In genomic region chr13:109215377-109215776, GRCh38 we compare ENCODE assay signal across 16 cellular contexts.
A peak's percentile ranks its signal among the peaks of the same experiment; 100 is the strongest.
DNase-seq lines count a peak whose midpoint lies in the region; ATAC-seq, FAIRE-seq and TF ChIP-seq lines count a peak whose summit lies in the region.
"Had no signal": no experiment of that assay in that cellular context is flagged by ENCODE, and none has a peak within 500 bp of the region (broad histone marks: within the 10 kb centered on the region; RNA-seq: fewer than 3 reads in every experiment).

No MANE protein-coding gene starts in this region.

- intact Hi-C loops in activated CD4-positive, alpha-beta T cell treated with anti-CD3 and anti-CD28 coated beads, Interleukin-2, amount 10 ng/mL, durations not matched to agents 24 days and 14 days (cut with micrococcal nuclease): no loop called here
- intact Hi-C loops in GM12878 (cut with micrococcal nuclease; ENCODE audit: unreplicated experiment): no loop called here

- H3K4me3 ChIP-seq in GM12878: no peak overlapping the region
- H3K4me3 ChIP-seq: BLaER1 treated with 17β-estradiol and CSF1 and Interleukin-3, amounts not matched to agents 10 nM and 100 nM; HAP-1 had no signal

- no peaks in the 10 kb centered on the region for H3K27me3 ChIP-seq in GM12878 (replicated peaks in 1 of 2; ENCODE audit: control insufficient read depth in 2 of 2, insufficient read depth in 2 of 2, low read length in 1 of 2)
- H3K27me3 ChIP-seq: BLaER1 treated with 17β-estradiol and CSF1 and Interleukin-3, amounts not matched to agents 10 nM and 100 nM had no signal

- POLR2A ChIA-PET in GM12878 (lab: Charles Lee): interaction anchor here (1.1 kb wide), 1 partner anchor 9 kb away, joined by 3 read pairs; no protein-coding TSS in a partner anchor

- no peak for TF ChIP-seq EP300 in GM12878 (IDR thresholded peaks at IDR 0.05; ENCODE audit: borderline replicate concordance in 1 of 2, control insufficient read depth in 1 of 2, low read depth in 2 of 2, low read length in 2 of 2)

- DNase-seq in activated CD4-positive, alpha-beta T cell treated with anti-CD3 and anti-CD28 coated beads, Interleukin-2, amount 10 ng/mL, durations not matched to agents 24 days and 14 days: peak; percentile 56
- no peak for DNase-seq in activated CD4-positive, alpha-beta T cell treated with anti-CD3 and anti-CD28 coated beads, Interleukin-2, amount 50 U/mL, for 1 hour
- no peak for DNase-seq in stimulated activated naive CD8-positive, alpha-beta T cell treated with anti-CD3 and anti-CD28 coated beads, Interleukin-15, amount 100 ng/mL, for 72 hours
- no peak for DNase-seq in stimulated activated naive CD8-positive, alpha-beta T cell treated with anti-CD3 and anti-CD28 coated beads, Interleukin-15, Interleukin-2, amounts not matched to agents 100 U/mL and 50 U/mL, for 24 hours
- no peak for DNase-seq in GM12878 (ENCODE audit: low read depth, low spot score)
- DNase-seq in caudate nucleus (lab: John Stamatoyannopoulos, UW): no peak
- no peak for DNase-seq in activated CD4-positive, CD25-positive, alpha-beta regulatory T cell (lab: John Stamatoyannopoulos, UW)
- DNase-seq: Calu3; CD8-positive, alpha-beta T cell; DMS79 treated with DMSO at 0.1 percent for 48 hours; GF-D8 had no signal

- SMC1A ChIA-PET in GM12878 (lab: Charles Lee; ENCODE audit: uncharacterized antibody, unreplicated experiment): interaction anchor here (1.1 to 1.3 kb wide), 2 partner anchors 20 to 53 kb away, joined by 3 to 4 read pairs; no protein-coding TSS in a partner anchor

- CTCF ChIA-PET in GM12878 (lab: Yijun Ruan, JAX): no interaction called here

- RAD21 ChIA-PET in GM12878 (lab: Charles Lee; ENCODE audit: unreplicated experiment): no interaction called here

- peak; percentile 56 for ATAC-seq in stimulated activated naive CD8-positive, alpha-beta T cell treated with anti-CD3 and anti-CD28 coated beads, Interleukin-15, amount 100 ng/mL, for 72 hours
- no peak for ATAC-seq in stimulated activated naive CD8-positive, alpha-beta T cell treated with anti-CD3 and anti-CD28 coated beads, Interleukin-15, Interleukin-2, amounts not matched to agents 100 U/mL and 50 U/mL, for 24 hours
- peak; percentile 22; the same call in 1 of the 3 replicates for ATAC-seq in GM12878
- ATAC-seq: CD8-positive, alpha-beta T cell; HepG2 had no signal

- H2AFZ ChIP-seq in GM12878 (ENCODE audit: control insufficient read depth, low read depth, low read length): no peak overlapping the region

- H3K9ac ChIP-seq in GM12878 (ENCODE audit: control insufficient read depth, insufficient read depth, low read length): no peak overlapping the region
- H3K9ac ChIP-seq: BLaER1 treated with 17β-estradiol and CSF1 and Interleukin-3, amounts not matched to agents 10 nM and 100 nM had no signal

- H3K27ac ChIP-seq in GM12878 (ENCODE audit: control insufficient read depth, insufficient read depth) (no peak overlapping the region), caudate nucleus (ENCODE audit: low read depth, low read length) (no peak overlapping the region)
- H3K27ac ChIP-seq: BLaER1 treated with 17β-estradiol and CSF1 and Interleukin-3, amounts not matched to agents 10 nM and 100 nM had no signal

- H3K36me3 Mint-ChIP-seq in activated CD4-positive, alpha-beta T cell treated with anti-CD3 and anti-CD28 coated beads, Interleukin-2, amount 10 ng/mL, durations not matched to agents 24 days and 14 days (ENCODE audit: low read depth): no peaks in the 10 kb centered on the region
- H3K36me3 Mint-ChIP-seq: CD8-positive, alpha-beta T cell had no signal

- H3K9me3 Mint-ChIP-seq in activated CD4-positive, alpha-beta T cell treated with anti-CD3 and anti-CD28 coated beads, Interleukin-2, amount 10 ng/mL, durations not matched to agents 24 days and 14 days: no peaks in the 10 kb centered on the region
- no peaks in the 10 kb centered on the region for H3K9me3 Mint-ChIP-seq in stimulated activated naive CD8-positive, alpha-beta T cell treated with anti-CD3 and anti-CD28 coated beads, Interleukin-15, amount 100 ng/mL, for 72 hours
- H3K9me3 Mint-ChIP-seq: CD8-positive, alpha-beta T cell had no signal

- no TSS peak for BruUV-seq in GM12878 (replicated peaks; lab: Mats Ljungman, UMichigan)

- no peak overlapping the region for H3K4me2 ChIP-seq in GM12878 (ENCODE audit: control insufficient read depth, insufficient read depth)
- H3K4me2 ChIP-seq: BLaER1 treated with 17β-estradiol and CSF1 and Interleukin-3, amounts not matched to agents 10 nM and 100 nM had no signal

- no peak for TF ChIP-seq POLR2A in GM12878 (IDR thresholded peaks at IDR 0.05; ENCODE audit: low read depth, low read length)

- no peaks in the 10 kb centered on the region for H3K36me3 ChIP-seq in GM12878 (ENCODE audit: control insufficient read depth in 2 of 2, insufficient read depth in 2 of 2, low read length in 1 of 2)
- H3K36me3 ChIP-seq: BLaER1 treated with 17β-estradiol and CSF1 and Interleukin-3, amounts not matched to agents 10 nM and 100 nM; HAP-1 had no signal

- no peaks in the 10 kb centered on the region for H3K4me1 Mint-ChIP-seq in activated CD4-positive, alpha-beta T cell treated with anti-CD3 and anti-CD28 coated beads, Interleukin-2, amount 10 ng/mL, durations not matched to agents 24 days and 14 days
- no peaks in the 10 kb centered on the region for H3K4me1 Mint-ChIP-seq in stimulated activated naive CD8-positive, alpha-beta T cell treated with anti-CD3 and anti-CD28 coated beads, Interleukin-15, amount 100 ng/mL, for 72 hours
- H3K4me1 Mint-ChIP-seq: B cell had no signal

- no peak for FAIRE-seq in GM12878 (lab: Jason Lieb, UNC)
- FAIRE-seq: H1, HepG2 had no signal

- no peaks in the 10 kb centered on the region for H3K79me2 ChIP-seq in GM12878 (ENCODE audit: control insufficient read depth, insufficient read depth, low read length)

- H4K20me1 ChIP-seq in GM12878 (ENCODE audit: control insufficient read depth, insufficient read depth): no peaks in the 10 kb centered on the region
- H4K20me1 ChIP-seq: BLaER1 treated with 17β-estradiol and CSF1 and Interleukin-3, amounts not matched to agents 10 nM and 100 nM had no signal

- no peaks in the 10 kb centered on the region for H3K27me3 Mint-ChIP-seq in activated CD4-positive, alpha-beta T cell treated with anti-CD3 and anti-CD28 coated beads, Interleukin-2, amount 10 ng/mL, durations not matched to agents 24 days and 14 days
- no peaks in the 10 kb centered on the region for H3K27me3 Mint-ChIP-seq in stimulated activated naive CD8-positive, alpha-beta T cell treated with anti-CD3 and anti-CD28 coated beads, Interleukin-15, amount 100 ng/mL, for 72 hours
- H3K27me3 Mint-ChIP-seq: B cell had no signal

- H3K4me3 Mint-ChIP-seq in activated CD4-positive, alpha-beta T cell treated with anti-CD3 and anti-CD28 coated beads, Interleukin-2, amount 10 ng/mL, durations not matched to agents 24 days and 14 days: no peak overlapping the region
- H3K4me3 Mint-ChIP-seq in stimulated activated naive CD8-positive, alpha-beta T cell treated with anti-CD3 and anti-CD28 coated beads, Interleukin-15, amount 100 ng/mL, for 72 hours: no peak overlapping the region
- H3K4me3 Mint-ChIP-seq: B cell; CD8-positive, alpha-beta T cell had no signal

- TF ChIP-seq RAD21 in GM12878 (IDR thresholded peaks at IDR 0.05; ENCODE audit: insufficient read depth, low read depth, low read length): no peak

- in situ Hi-C loops in GM12878 (cut with MboI): no loop called here

- WGBS in GM12878 (ENCODE audit: insufficient coverage, insufficient replicate concordance, low lambda C conversion rate, missing lambda C conversion rate): 98% methylated on average over 2 of the region's 2 CpGs

- no peaks in the 10 kb centered on the region; the same call in 2 of the 3 replicates for H3K9me3 ChIP-seq in GM12878 (replicated peaks; ENCODE audit: control insufficient read depth, insufficient read depth, low read length)
- H3K9me3 ChIP-seq: HAP-1 had no signal

- no peak overlapping the region for H3K27ac Mint-ChIP-seq in activated CD4-positive, alpha-beta T cell treated with anti-CD3 and anti-CD28 coated beads, Interleukin-2, amount 10 ng/mL, durations not matched to agents 24 days and 14 days
- H3K27ac Mint-ChIP-seq in stimulated activated naive CD8-positive, alpha-beta T cell treated with anti-CD3 and anti-CD28 coated beads, Interleukin-15, amount 100 ng/mL, for 72 hours: no peak overlapping the region
- H3K27ac Mint-ChIP-seq: B cell; CD8-positive, alpha-beta T cell had no signal

- no peaks in the 10 kb centered on the region for H3K4me1 ChIP-seq in GM12878 (ENCODE audit: control insufficient read depth, insufficient read depth, low read length)
- H3K4me1 ChIP-seq: HAP-1 had no signal

- TF ChIP-seq CTCF in GM12878 (IDR thresholded peaks at IDR 0.05 in 2 of 3, conservative IDR thresholded peaks at IDR 0.05 in 1 of 3; ENCODE audit: control insufficient read depth in 2 of 3, extremely low read depth in 1 of 3, insufficient read depth in 1 of 3, low read depth in 3 of 3, low read length in 3 of 3): no peak

TF ChIP-seq in GM12878, 131 proteins besides CTCF, POLR2A, EP300 and RAD21 (continues in another document):
- TF ChIP-seq FOXK2 (IDR thresholded peaks at IDR 0.05) (no peak), HDAC6 (IDR thresholded peaks at IDR 0.05; ENCODE audit: unreplicated experiment) (no peak), ELK1 (IDR thresholded peaks at IDR 0.05; ENCODE audit: low read depth, low read length) (no peak)
